In the genomic region with DNA sequence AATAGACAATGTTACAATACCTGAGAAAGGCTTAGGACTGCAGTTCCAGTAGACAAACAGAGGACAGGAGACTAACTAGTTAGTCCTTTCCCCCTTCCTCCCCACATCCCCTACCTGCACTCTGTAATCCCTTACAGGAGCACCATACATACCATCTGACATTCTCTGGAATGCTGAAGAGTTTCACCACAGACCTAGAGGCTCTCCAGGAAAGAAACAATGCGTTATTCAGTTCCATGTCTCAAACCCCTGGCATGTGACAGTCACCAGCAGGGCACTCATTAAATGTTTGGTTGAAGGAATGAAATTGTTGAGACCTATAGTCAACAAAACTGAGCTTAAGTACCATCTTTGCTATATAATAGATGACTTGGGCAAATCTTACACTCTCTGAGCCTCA, we compare ENCODE assay signal across 1 cellular context.
TF ChIP-seq lines count a peak whose summit lies in the region.

No MANE protein-coding gene starts in this region.

TF ChIP-seq in HCT116, 20 proteins besides CTCF, POLR2A, EP300 and RAD21 (continued from another document):
- TF ChIP-seq FOSL1 (IDR thresholded peaks at IDR 0.05; ENCODE audit: low read depth) (no peak), POLR2AphosphoS5 (IDR thresholded peaks at IDR 0.05; ENCODE audit: low read depth, low read length) (no peak), ZFX (IDR thresholded peaks at IDR 0.05) (no peak), SRF (IDR thresholded peaks at IDR 0.05; ENCODE audit: low read depth) (no peak), TCF7L2 (IDR thresholded peaks at IDR 0.05; ENCODE audit: borderline replicate concordance, extremely low read depth, insufficient read depth, insufficient read length) (no peak), EGR1 (IDR thresholded peaks at IDR 0.05; ENCODE audit: low read depth) (no peak), EZH2phosphoT487 (IDR thresholded peaks at IDR 0.05; ENCODE audit: borderline replicate concordance) (no peak), ATF3 (IDR thresholded peaks at IDR 0.05) (no peak), CBX3 (IDR thresholded peaks at IDR 0.05; ENCODE audit: low read depth) (no peak), YY1 (IDR thresholded peaks at IDR 0.05; ENCODE audit: extremely low read depth, insufficient replicate concordance, low read depth, low read length) (no peak)
- TF ChIP-seq, protein P1, sequence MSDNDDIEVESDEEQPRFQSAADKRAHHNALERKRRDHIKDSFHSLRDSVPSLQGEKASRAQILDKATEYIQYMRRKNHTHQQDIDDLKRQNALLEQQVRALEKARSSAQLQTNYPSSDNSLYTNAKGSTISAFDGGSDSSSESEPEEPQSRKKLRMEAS (IDR thresholded peaks at IDR 0.05): no peak
- TF ChIP-seq, protein P2, sequence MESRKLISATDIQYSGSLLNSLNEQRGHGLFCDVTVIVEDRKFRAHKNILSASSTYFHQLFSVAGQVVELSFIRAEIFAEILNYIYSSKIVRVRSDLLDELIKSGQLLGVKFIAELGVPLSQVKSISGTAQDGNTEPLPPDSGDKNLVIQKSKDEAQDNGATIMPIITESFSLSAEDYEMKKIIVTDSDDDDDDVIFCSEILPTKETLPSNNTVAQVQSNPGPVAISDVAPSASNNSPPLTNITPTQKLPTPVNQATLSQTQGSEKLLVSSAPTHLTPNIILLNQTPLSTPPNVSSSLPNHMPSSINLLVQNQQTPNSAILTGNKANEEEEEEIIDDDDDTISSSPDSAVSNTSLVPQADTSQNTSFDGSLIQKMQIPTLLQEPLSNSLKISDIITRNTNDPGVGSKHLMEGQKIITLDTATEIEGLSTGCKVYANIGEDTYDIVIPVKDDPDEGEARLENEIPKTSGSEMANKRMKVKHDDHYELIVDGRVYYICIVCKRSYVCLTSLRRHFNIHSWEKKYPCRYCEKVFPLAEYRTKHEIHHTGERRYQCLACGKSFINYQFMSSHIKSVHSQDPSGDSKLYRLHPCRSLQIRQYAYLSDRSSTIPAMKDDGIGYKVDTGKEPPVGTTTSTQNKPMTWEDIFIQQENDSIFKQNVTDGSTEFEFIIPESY (IDR thresholded peaks at IDR 0.05; ENCODE audit: extremely low read depth, insufficient replicate concordance, low read length): no peak
- TF ChIP-seq, protein P3, sequence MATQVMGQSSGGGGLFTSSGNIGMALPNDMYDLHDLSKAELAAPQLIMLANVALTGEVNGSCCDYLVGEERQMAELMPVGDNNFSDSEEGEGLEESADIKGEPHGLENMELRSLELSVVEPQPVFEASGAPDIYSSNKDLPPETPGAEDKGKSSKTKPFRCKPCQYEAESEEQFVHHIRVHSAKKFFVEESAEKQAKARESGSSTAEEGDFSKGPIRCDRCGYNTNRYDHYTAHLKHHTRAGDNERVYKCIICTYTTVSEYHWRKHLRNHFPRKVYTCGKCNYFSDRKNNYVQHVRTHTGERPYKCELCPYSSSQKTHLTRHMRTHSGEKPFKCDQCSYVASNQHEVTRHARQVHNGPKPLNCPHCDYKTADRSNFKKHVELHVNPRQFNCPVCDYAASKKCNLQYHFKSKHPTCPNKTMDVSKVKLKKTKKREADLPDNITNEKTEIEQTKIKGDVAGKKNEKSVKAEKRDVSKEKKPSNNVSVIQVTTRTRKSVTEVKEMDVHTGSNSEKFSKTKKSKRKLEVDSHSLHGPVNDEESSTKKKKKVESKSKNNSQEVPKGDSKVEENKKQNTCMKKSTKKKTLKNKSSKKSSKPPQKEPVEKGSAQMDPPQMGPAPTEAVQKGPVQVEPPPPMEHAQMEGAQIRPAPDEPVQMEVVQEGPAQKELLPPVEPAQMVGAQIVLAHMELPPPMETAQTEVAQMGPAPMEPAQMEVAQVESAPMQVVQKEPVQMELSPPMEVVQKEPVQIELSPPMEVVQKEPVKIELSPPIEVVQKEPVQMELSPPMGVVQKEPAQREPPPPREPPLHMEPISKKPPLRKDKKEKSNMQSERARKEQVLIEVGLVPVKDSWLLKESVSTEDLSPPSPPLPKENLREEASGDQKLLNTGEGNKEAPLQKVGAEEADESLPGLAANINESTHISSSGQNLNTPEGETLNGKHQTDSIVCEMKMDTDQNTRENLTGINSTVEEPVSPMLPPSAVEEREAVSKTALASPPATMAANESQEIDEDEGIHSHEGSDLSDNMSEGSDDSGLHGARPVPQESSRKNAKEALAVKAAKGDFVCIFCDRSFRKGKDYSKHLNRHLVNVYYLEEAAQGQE (IDR thresholded peaks at IDR 0.05; ENCODE audit: low read depth): no peak
TF ChIP-seq in HCT116: peak in this region for 0.
